1 cellular context compared by ENCODE assay signal in the genomic region with DNA sequence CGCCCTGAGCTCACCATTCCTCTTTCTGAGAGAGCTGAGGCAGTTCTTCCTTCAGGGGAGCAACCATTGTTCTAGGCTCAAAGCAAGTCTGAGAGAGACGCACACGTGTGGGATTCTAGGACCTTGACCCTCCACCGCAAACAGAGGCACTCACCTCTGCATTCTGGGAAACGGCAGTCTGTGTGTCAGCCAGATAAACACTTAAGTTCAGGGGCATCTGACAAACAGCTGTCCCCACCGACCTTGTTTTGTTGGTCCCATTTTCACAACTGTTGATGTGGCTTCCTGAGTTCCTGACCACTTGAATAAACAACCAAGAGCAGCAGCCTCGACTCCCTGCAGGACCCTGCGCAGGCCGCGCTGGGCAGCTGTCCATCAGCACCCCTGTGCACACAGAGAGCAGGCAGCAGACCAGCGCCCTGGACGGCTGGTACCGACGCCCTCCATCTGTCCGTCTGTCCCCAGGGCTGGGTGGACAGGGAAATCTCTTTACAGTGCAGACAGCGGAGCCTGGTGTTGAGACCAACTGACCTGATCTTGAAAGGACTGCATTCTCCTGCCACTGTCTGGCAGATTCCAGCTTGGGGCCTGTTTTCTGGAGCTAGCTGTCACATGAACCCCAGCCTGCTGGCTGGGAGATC.
TF ChIP-seq lines count a peak whose summit lies in the region.

No MANE protein-coding gene starts in this region.

TF ChIP-seq in IMR-90, 13 proteins besides CTCF, POLR2A, EP300 and RAD21:
- TF ChIP-seq RCOR1 (IDR thresholded peaks at IDR 0.05; ENCODE audit: insufficient replicate concordance, low read length) (no peak), NFE2L2 (IDR thresholded peaks at IDR 0.05; ENCODE audit: low read depth, low read length) (no peak), MXI1 (IDR thresholded peaks at IDR 0.05; ENCODE audit: borderline replicate concordance, low read depth, low read length) (no peak), MAFK (IDR thresholded peaks at IDR 0.05; ENCODE audit: low read depth, low read length) (no peak), ELK1 (IDR thresholded peaks at IDR 0.05; ENCODE audit: borderline replicate concordance, low read depth, low read length) (no peak), CHD1 (IDR thresholded peaks at IDR 0.05; ENCODE audit: low read depth, low read length) (no peak), RFX5 (IDR thresholded peaks at IDR 0.05; ENCODE audit: low read depth, low read length) (no peak), SMC3 (IDR thresholded peaks at IDR 0.05; ENCODE audit: low read depth, low read length) (no peak), MAZ (IDR thresholded peaks at IDR 0.05; ENCODE audit: borderline replicate concordance, low read depth, low read length) (no peak), FOS (IDR thresholded peaks at IDR 0.05; ENCODE audit: low read depth, low read length) (no peak), USF2 (IDR thresholded peaks at IDR 0.05; ENCODE audit: low read depth, low read length) (no peak), CEBPB (IDR thresholded peaks at IDR 0.05; ENCODE audit: low read depth, low read length) (no peak), BHLHE40 (IDR thresholded peaks at IDR 0.05; ENCODE audit: low read depth, low read length) (no peak)
